In genomic region chr14:39483682-39484081, GRCh38 we compare ENCODE assay signal across 10 cellular contexts.
"Had no signal": no experiment of that assay in that cellular context is flagged by ENCODE, and none has a peak within 500 bp of the region (broad histone marks: within the 10 kb centered on the region; RNA-seq: fewer than 3 reads in every experiment).

No MANE protein-coding gene starts in this region.

- ATAC-seq: GM23338, HCT116 had no signal

- FAIRE-seq: H1, H54 had no signal

- H3K4me3 ChIP-seq: GM23248, GM23338, HAP-1 had no signal

- H3K4me2 ChIP-seq: GM23338 had no signal

- H3K36me3 ChIP-seq: HAP-1 had no signal

- H3K4me3 Mint-ChIP-seq: GM23338, HFFc6 had no signal

- H3K4me1 ChIP-seq: HAP-1 had no signal

- H3K27ac Mint-ChIP-seq: GM23338, HFFc6 had no signal

- H3K27ac ChIP-seq: GM23248 had no signal

- H3K9ac ChIP-seq: GM23248 had no signal

- H3K4me1 Mint-ChIP-seq: GM23338 had no signal

- H3K9me3 ChIP-seq: HAP-1 had no signal

- H3K9me3 Mint-ChIP-seq: HFFc6 had no signal

- DNase-seq: GM23248, GOT3, H7, HCEC 1CT, HFFc6 had no signal

- H2AFZ ChIP-seq: GM23248, GM23338 had no signal
